ENCODE assay signal across 8 cellular contexts in the genomic region with DNA sequence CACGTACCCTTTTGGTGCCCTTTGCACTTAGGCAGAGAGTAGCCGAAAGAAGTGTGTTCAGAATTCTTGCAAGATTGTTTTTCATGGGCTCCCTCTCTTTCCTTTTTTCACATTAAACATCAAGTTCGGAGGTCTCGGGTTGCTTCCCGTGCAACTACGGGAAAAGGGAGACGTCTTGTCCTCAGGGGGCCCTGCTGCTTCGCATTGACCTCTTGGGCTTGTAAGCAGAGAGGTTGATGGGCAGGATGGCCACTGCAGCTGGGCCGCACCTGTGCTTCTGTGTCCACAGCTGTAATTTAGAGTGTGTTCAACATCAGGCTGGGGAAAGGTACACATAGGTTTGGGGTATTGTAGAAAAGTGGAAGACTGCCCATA.
DNase-seq lines count a peak whose midpoint lies in the region; ATAC-seq and TF ChIP-seq lines count a peak whose summit lies in the region.

No MANE protein-coding gene starts in this region.

- no peak for DNase-seq in GM23248
- DNase-seq in activated B cell treated with CpG ODN at 0.5 μM for 24 hours = no peak
- no peak for DNase-seq in hepatocyte (ENCODE audit: low spot score)
- DNase-seq in effector memory CD4-positive, alpha-beta T cell = no peak
- no peak for DNase-seq in SHP77 treated with DMSO at 0.1 percent for 48 hours (lab: John Stamatoyannopoulos, UW)

- H3K4me3 Mint-ChIP-seq in activated B cell treated with CpG ODN at 0.5 μM for 24 hours = peak overlapping the region; percentile 38

- H3K27me3 Mint-ChIP-seq in activated B cell treated with CpG ODN at 0.5 μM for 24 hours = peaks cover 13% of the 10 kb centered on the region

- TF ChIP-seq CTCF in activated B cell treated with CpG ODN at 0.5 μM for 24 hours (IDR thresholded peaks at IDR 0.05) = no peak
- TF ChIP-seq CTCF in hepatocyte (IDR thresholded peaks at IDR 0.05; ENCODE audit: poor library complexity) = no peak

- H3K36me3 ChIP-seq in GM23248 (ENCODE audit: low read depth) (no peaks in the 10 kb centered on the region), hepatocyte (replicated peaks; ENCODE audit: insufficient read depth, low read depth) (no peaks in the 10 kb centered on the region), rectal smooth muscle tissue (ENCODE audit: control insufficient read depth, insufficient read depth, low read length) (no peaks in the 10 kb centered on the region)
- no peaks in the 10 kb centered on the region for H3K36me3 ChIP-seq in effector memory CD4-positive, alpha-beta T cell (ENCODE audit: control insufficient read depth, insufficient read depth, low read length)

- no peak overlapping the region for H3K9ac ChIP-seq in GM23248
- no peak overlapping the region for H3K9ac ChIP-seq in rectal smooth muscle tissue (ENCODE audit: low read length)

- POLR2A ChIA-PET in activated B cell treated with CpG ODN at 0.5 μM for 24 hours (lab: Charles Lee) = interaction anchor here (0.6 kb wide), 1 partner anchor 33 kb away, joined by 3 read pairs; no protein-coding TSS in a partner anchor

- CTCF ChIA-PET in activated B cell treated with CpG ODN at 0.5 μM for 24 hours (lab: Charles Lee) = no interaction called here

- H3K27me3 ChIP-seq in GM23248 (replicated peaks; ENCODE audit: insufficient read depth) (no peaks in the 10 kb centered on the region), hepatocyte (no peaks in the 10 kb centered on the region), rectal smooth muscle tissue (ENCODE audit: control insufficient read depth, insufficient read depth, low read length) (no peaks in the 10 kb centered on the region)
- no peaks in the 10 kb centered on the region for H3K27me3 ChIP-seq in effector memory CD4-positive, alpha-beta T cell (replicated peaks; ENCODE audit: control insufficient read depth, insufficient read depth, low read length, poor library complexity, severe bottlenecking)

- no peaks in the 10 kb centered on the region for H3K36me3 Mint-ChIP-seq in activated B cell treated with CpG ODN at 0.5 μM for 24 hours (ENCODE audit: low read depth)

- H3K4me1 Mint-ChIP-seq in activated B cell treated with CpG ODN at 0.5 μM for 24 hours = peaks cover 26% of the 10 kb centered on the region

- H3K4me3 ChIP-seq in GM23248 (peak overlapping the region; percentile 71; the same call in 1 of the 2 replicates), hepatocyte (peak overlapping the region; percentile 62), rectal smooth muscle tissue (ENCODE audit: low read length) (peak overlapping the region; percentile 72)
- no peak overlapping the region for H3K4me3 ChIP-seq in effector memory CD4-positive, alpha-beta T cell (ENCODE audit: insufficient read depth, low read depth, low read length, poor library complexity, severe bottlenecking)

- ATAC-seq in activated B cell treated with CpG ODN at 0.5 μM for 24 hours (ENCODE audit: low read depth) = no peak
- ATAC-seq in HG03460 (IDR thresholded peaks at IDR 0.05; ENCODE audit: unreplicated experiment) = no peak
- ATAC-seq in GM21717 (IDR thresholded peaks at IDR 0.05; ENCODE audit: unreplicated experiment) = no peak

- intact Hi-C loops in activated B cell treated with CpG ODN at 0.5 μM for 24 hours (cut with micrococcal nuclease) = no loop called here

- in situ Hi-C loops in GM23248 (cut with MboI) = no loop called here

- H3K9me2 ChIP-seq in GM23248 (ENCODE audit: insufficient read depth) = no peaks in the 10 kb centered on the region
- no peaks in the 10 kb centered on the region for H3K9me2 ChIP-seq in hepatocyte (replicated peaks; ENCODE audit: insufficient read depth)

- no peaks in the 10 kb centered on the region for H3F3A ChIP-seq in GM23248 (ENCODE audit: insufficient read depth)

- H3K27ac ChIP-seq in GM23248 (no peak overlapping the region), hepatocyte (peak overlapping the region; percentile 91), rectal smooth muscle tissue (ENCODE audit: low read depth, low read length) (no peak overlapping the region)
- H3K27ac ChIP-seq in effector memory CD4-positive, alpha-beta T cell (ENCODE audit: insufficient read depth, low read length, poor library complexity, severe bottlenecking) = no peak overlapping the region

- H2AFZ ChIP-seq in GM23248 = no peak overlapping the region
- H2AFZ ChIP-seq in hepatocyte = peak overlapping the region; percentile 98

- H3K79me2 ChIP-seq in GM23248 (ENCODE audit: insufficient read depth) = no peaks in the 10 kb centered on the region
- H3K79me2 ChIP-seq in hepatocyte = no peaks in the 10 kb centered on the region

- H3K4me1 ChIP-seq in GM23248 (ENCODE audit: insufficient read depth) (no peaks in the 10 kb centered on the region), hepatocyte (ENCODE audit: insufficient read depth) (peaks cover 6% of the 10 kb centered on the region), rectal smooth muscle tissue (ENCODE audit: control insufficient read depth, insufficient read depth, low read length) (no peaks in the 10 kb centered on the region)
- peaks cover 2% of the 10 kb centered on the region for H3K4me1 ChIP-seq in effector memory CD4-positive, alpha-beta T cell (ENCODE audit: control insufficient read depth, insufficient read depth, low read length, poor library complexity, severe bottlenecking)

- 93 to 95% methylated on average over 9 of the region's 9 CpGs for WGBS in GM23248 (ENCODE audit: low coverage in 1 of 2, low lambda C conversion rate in 2 of 2, missing lambda C conversion rate in 2 of 2), 2 experiments
- WGBS in hepatocyte (ENCODE audit: low lambda C conversion rate, missing lambda C conversion rate) = 43% methylated on average over 9 of the region's 9 CpGs

- H3K9me3 ChIP-seq in GM23248 (ENCODE audit: low read depth) (no peaks in the 10 kb centered on the region), hepatocyte (ENCODE audit: low read depth) (no peaks in the 10 kb centered on the region)
- no peaks in the 10 kb centered on the region for H3K9me3 ChIP-seq in effector memory CD4-positive, alpha-beta T cell (ENCODE audit: control insufficient read depth, low read length)

- no peaks in the 10 kb centered on the region for H4K20me1 ChIP-seq in GM23248 (ENCODE audit: insufficient read depth)
- no peaks in the 10 kb centered on the region for H4K20me1 ChIP-seq in hepatocyte (ENCODE audit: insufficient read depth, poor library complexity, severe bottlenecking)

- H3K27ac Mint-ChIP-seq in activated B cell treated with CpG ODN at 0.5 μM for 24 hours = no peak overlapping the region

- H3K4me2 ChIP-seq in GM23248 (ENCODE audit: unreplicated experiment) = no peak overlapping the region
- H3K4me2 ChIP-seq in hepatocyte = peak overlapping the region; percentile 76

- no peaks in the 10 kb centered on the region for H3K9me3 Mint-ChIP-seq in activated B cell treated with CpG ODN at 0.5 μM for 24 hours
